ENCODE assay signal across 19 cellular contexts in genomic region chr10:97442277-97442676, GRCh38. TPM values are rescaled to one million over a fixed set of nuclear protein-coding genes. Genes with fewer than 3 reads are reported as not detected.
DNase-seq lines count a peak whose midpoint lies in the region; ATAC-seq lines count a peak whose summit lies in the region.
"Had no signal": no experiment of that assay in that cellular context is flagged by ENCODE, and none has a peak within 500 bp of the region (broad histone marks: within the 10 kb centered on the region; RNA-seq: fewer than 3 reads in every experiment).

No MANE protein-coding gene starts in this region.

- peaks cover 3 to 5% of the 10 kb centered on the region in 2 donors for H3K4me1 ChIP-seq in neuronal stem cell (ENCODE audit: control insufficient read depth in 2 of 2, insufficient read depth in 1 of 2, low read depth in 1 of 2, low read length in 2 of 2)
- H3K4me1 ChIP-seq: Caco-2 had no signal

- in situ Hi-C loops in SK-MEL-5 (cut with HindIII; ENCODE audit: low pct_unique_long_range_greater_than_20kb, low sequenced_read_pairs): no loop called here

- H3K79me1 ChIP-seq in neuronal stem cell (ENCODE audit: low read depth, low read length): peaks cover 7% of the 10 kb centered on the region

- H3K4ac ChIP-seq in neuronal stem cell (ENCODE audit: low read length): no peak overlapping the region

- no peak for ATAC-seq in activated naive CD4-positive, alpha-beta T cell treated with anti-CD3 and anti-CD28 coated beads, Interleukin-2, amount 50 U/mL, for 72 hours
- ATAC-seq: CD8-positive, alpha-beta T cell had no signal

- no peak for DNase-seq in activated naive CD4-positive, alpha-beta T cell treated with anti-CD3 and anti-CD28 coated beads for 36 hours
- no peak for DNase-seq in activated naive CD4-positive, alpha-beta T cell treated with anti-CD3 and anti-CD28 coated beads, Interleukin-2, amount 50 U/mL, for 72 hours (ENCODE audit: low spot score in 2 of 2)
- DNase-seq in HK-2 (ENCODE audit: unreplicated experiment): peak; percentile 67
- peak; percentile 54 for DNase-seq in SK-MEL-5 (ENCODE audit: low read depth, low spot score)
- DNase-seq in kidney tubule cell (ENCODE audit: low spot score): peak; percentile 67
- no peak for DNase-seq in neuronal stem cell (ENCODE audit: low spot score)
- DNase-seq in NCI-H1694 treated with DMSO at 0.1 percent for 48 hours (lab: John Stamatoyannopoulos, UW): no peak
- DNase-seq in substantia nigra (lab: John Stamatoyannopoulos, UW): no peak
- DNase-seq: Caco-2; CD4-positive, CD25-positive, alpha-beta regulatory T cell; CD8-positive, alpha-beta T cell; DMS153; DND-41; GOT3; HFFc6 had no signal

- H3K9ac ChIP-seq in neuronal stem cell (ENCODE audit: low read depth, low read length, poor library complexity): no peak overlapping the region
- H3K9ac ChIP-seq: BLaER1 had no signal

- H3K4me3 Mint-ChIP-seq in activated naive CD4-positive, alpha-beta T cell treated with anti-CD3 and anti-CD28 coated beads for 36 hours: no peak overlapping the region
- H3K4me3 Mint-ChIP-seq: B cell; CD8-positive, alpha-beta T cell; HFFc6 had no signal

- H3K36me3 ChIP-seq in neuronal stem cell (replicated peaks in 1 of 2; ENCODE audit: control insufficient read depth in 2 of 2, insufficient read depth in 2 of 2, low read length in 2 of 2): peaks cover 7 to 56% of the 10 kb centered on the region in 2 donors

- no peak overlapping the region for H2BK5ac ChIP-seq in neuronal stem cell (ENCODE audit: low read length)

- H2BK12ac ChIP-seq in neuronal stem cell (ENCODE audit: low read length): no peak overlapping the region

- no CpG with 5 or more reads among the region's 1 CpG for WGBS in neuronal stem cell (ENCODE audit: extremely low coverage in 2 of 2, insufficient read length in 2 of 2, insufficient replicate concordance in 1 of 2), 2 donors

- peaks cover 12% of the 10 kb centered on the region for H3K36me3 Mint-ChIP-seq in activated naive CD4-positive, alpha-beta T cell treated with anti-CD3 and anti-CD28 coated beads for 36 hours (ENCODE audit: low read depth)
- peaks cover 17 to 32% of the 10 kb centered on the region in 2 donors for H3K36me3 Mint-ChIP-seq in activated naive CD4-positive, alpha-beta T cell treated with anti-CD3 and anti-CD28 coated beads, Interleukin-2, amount 50 U/mL, for 72 hours

- CTCF ChIA-PET in activated naive CD4-positive, alpha-beta T cell treated with anti-CD3 and anti-CD28 coated beads for 36 hours (lab: Charles Lee): interaction anchor here (0.6 to 4.6 kb wide), 4 partner anchors 31 to 191 kb away, joined by 3 to 49 read pairs (median 6); no protein-coding TSS in a partner anchor

- no peaks in the 10 kb centered on the region for H3K27me3 ChIP-seq in neuronal stem cell (ENCODE audit: control insufficient read depth in 3 of 3, insufficient read depth in 3 of 3, low read depth in 1 of 3, low read length in 3 of 3)
- H3K27me3 ChIP-seq: BLaER1 had no signal

- H3K27ac ChIP-seq in neuronal stem cell (replicated peaks; ENCODE audit: low read length) (no peak overlapping the region), substantia nigra (ENCODE audit: low read depth, low read length, poor library complexity, severe bottlenecking) (no peak overlapping the region)
- H3K27ac ChIP-seq: BLaER1, C4-2B had no signal

- H2BK120ac ChIP-seq in neuronal stem cell (ENCODE audit: low read depth, low read length): no peak overlapping the region

- no peak overlapping the region for H2BK15ac ChIP-seq in neuronal stem cell (ENCODE audit: low read length)

- no peak overlapping the region for H3K23ac ChIP-seq in neuronal stem cell (ENCODE audit: low read depth, low read length, poor library complexity)

- H3K4me1 Mint-ChIP-seq in activated naive CD4-positive, alpha-beta T cell treated with anti-CD3 and anti-CD28 coated beads for 36 hours (ENCODE audit: low read depth): peaks cover 33% of the 10 kb centered on the region

- no peak overlapping the region for H3K4me3 ChIP-seq in neuronal stem cell (ENCODE audit: low read length in 2 of 2)
- H3K4me3 ChIP-seq: BLaER1, HAP-1 had no signal

- no peaks in the 10 kb centered on the region for H3K27me3 Mint-ChIP-seq in activated naive CD4-positive, alpha-beta T cell treated with anti-CD3 and anti-CD28 coated beads for 36 hours (ENCODE audit: low read depth)
- H3K27me3 Mint-ChIP-seq: B cell; CD4-positive, CD25-positive, alpha-beta regulatory T cell had no signal

- peak overlapping the region; percentile 46 for H3K27ac Mint-ChIP-seq in activated naive CD4-positive, alpha-beta T cell treated with anti-CD3 and anti-CD28 coated beads for 36 hours
- H3K27ac Mint-ChIP-seq in activated naive CD4-positive, alpha-beta T cell treated with anti-CD3 and anti-CD28 coated beads, Interleukin-2, amount 50 U/mL, for 72 hours: no peak overlapping the region
- H3K27ac Mint-ChIP-seq: B cell; CD4-positive, CD25-positive, alpha-beta regulatory T cell; CD8-positive, alpha-beta T cell; HFFc6 had no signal

- no peak overlapping the region for H3K18ac ChIP-seq in neuronal stem cell (ENCODE audit: low read length)

- no peak overlapping the region for H2AK5ac ChIP-seq in neuronal stem cell (ENCODE audit: low read depth, low read length)

- no peak overlapping the region for H3K4me2 ChIP-seq in neuronal stem cell (ENCODE audit: insufficient read depth, low read length, poor library complexity, severe bottlenecking)
- H3K4me2 ChIP-seq: BLaER1 had no signal

- no peak overlapping the region for H2AFZ ChIP-seq in neuronal stem cell (ENCODE audit: low read length)

- H4K8ac ChIP-seq in neuronal stem cell (ENCODE audit: low read depth, low read length): no peak overlapping the region

- no peaks in the 10 kb centered on the region for H3K9me3 Mint-ChIP-seq in activated naive CD4-positive, alpha-beta T cell treated with anti-CD3 and anti-CD28 coated beads for 36 hours
- H3K9me3 Mint-ChIP-seq in activated naive CD4-positive, alpha-beta T cell treated with anti-CD3 and anti-CD28 coated beads, Interleukin-2, amount 50 U/mL, for 72 hours: no peaks in the 10 kb centered on the region
- H3K9me3 Mint-ChIP-seq: CD4-positive, CD25-positive, alpha-beta regulatory T cell; CD8-positive, alpha-beta T cell; HFFc6 had no signal

- no peaks in the 10 kb centered on the region for H3K9me3 ChIP-seq in neuronal stem cell (replicated peaks in 1 of 2; ENCODE audit: control insufficient read depth in 2 of 2, insufficient read depth in 1 of 2, low read depth in 1 of 2, low read length in 2 of 2)
- H3K9me3 ChIP-seq: BLaER1, Caco-2, HAP-1 had no signal

- no peak overlapping the region for H4K91ac ChIP-seq in neuronal stem cell (ENCODE audit: low read depth, low read length, poor library complexity)

- no peak overlapping the region for H3K14ac ChIP-seq in neuronal stem cell (ENCODE audit: low read length)

- intact Hi-C loops in activated naive CD4-positive, alpha-beta T cell treated with anti-CD3 and anti-CD28 coated beads for 36 hours (cut with micrococcal nuclease): no loop called here

RNA-seq across cellular contexts. Expression of gene EXOSC1, which starts 3.5 kb away (rescaled TPM):
- total RNA-seq in activated naive CD4-positive, alpha-beta T cell treated with anti-CD3 and anti-CD28 coated beads for 36 hours: 10 to 100 TPM; 54.9 to 64.0 TPM
- total RNA-seq in activated naive CD4-positive, alpha-beta T cell treated with anti-CD3 and anti-CD28 coated beads, Interleukin-2, amount 50 U/mL, for 72 hours: 10 to 100 TPM; 41.3 to 58.0 TPM
- total RNA-seq in SK-MEL-5 (2014; rRNA removed; shearing (Covaris generic)): 41.4 and 41.5 TPM in 2 replicates
- 26.1 and 39.3 TPM in 2 replicates for polyA plus RNA-seq in SK-MEL-5 (2015; cell fraction: cytosol; rRNA removed)
- 10.7 and 32.0 TPM in 2 replicates for polyA plus RNA-seq in SK-MEL-5 (2015; cell fraction: nucleus; rRNA removed)
- polyA plus RNA-seq in neuronal stem cell (2013, experiment 1 of 2): 57.3 TPM
- polyA plus RNA-seq in neuronal stem cell (2013, experiment 2 of 2): 58.3 TPM

RNA-seq across cellular contexts. Expression of gene ZDHHC16, which starts 3.7 kb away (rescaled TPM):
- total RNA-seq in activated naive CD4-positive, alpha-beta T cell treated with anti-CD3 and anti-CD28 coated beads for 36 hours: 10 to 100 TPM; 20.7 to 26.5 TPM
- total RNA-seq in activated naive CD4-positive, alpha-beta T cell treated with anti-CD3 and anti-CD28 coated beads, Interleukin-2, amount 50 U/mL, for 72 hours: 10 to 100 TPM; 25.4 to 45.0 TPM
- total RNA-seq in SK-MEL-5 (2014; rRNA removed; shearing (Covaris generic)): 40.6 and 42.1 TPM in 2 replicates
- polyA plus RNA-seq in SK-MEL-5 (2015; cell fraction: cytosol; rRNA removed): 39.3 and 54.7 TPM in 2 replicates
- 60.3 and 63.3 TPM in 2 replicates for polyA plus RNA-seq in SK-MEL-5 (2015; cell fraction: nucleus; rRNA removed)
- polyA plus RNA-seq in neuronal stem cell (2013, experiment 1 of 2): 23.5 TPM
- 23.2 TPM for polyA plus RNA-seq in neuronal stem cell (2013, experiment 2 of 2)

RNA-seq across cellular contexts. Expression of gene PGAM1, which starts 16.3 kb away (rescaled TPM):
- total RNA-seq in activated naive CD4-positive, alpha-beta T cell treated with anti-CD3 and anti-CD28 coated beads for 36 hours: 1,000 to 10,000 TPM; 1,371 to 1,393 TPM
- 1,000 to 10,000 TPM in 1 of 2 donors, 100 to 1,000 TPM in 1; 610 to 1,410 TPM for total RNA-seq in activated naive CD4-positive, alpha-beta T cell treated with anti-CD3 and anti-CD28 coated beads, Interleukin-2, amount 50 U/mL, for 72 hours
- 524 and 572 TPM in 2 replicates for total RNA-seq in SK-MEL-5 (2014; rRNA removed; shearing (Covaris generic))
- polyA plus RNA-seq in SK-MEL-5 (2015; cell fraction: cytosol; rRNA removed): 329 and 385 TPM in 2 replicates
- 45.3 and 57.5 TPM in 2 replicates for polyA plus RNA-seq in SK-MEL-5 (2015; cell fraction: nucleus; rRNA removed)
- 252 TPM for polyA plus RNA-seq in neuronal stem cell (2013, experiment 1 of 2)
- polyA plus RNA-seq in neuronal stem cell (2013, experiment 2 of 2): 248 TPM

RNA-seq across cellular contexts. Expression of gene RRP12, which starts 41.1 kb away (rescaled TPM):
- 10 to 100 TPM; 51.0 to 55.2 TPM for total RNA-seq in activated naive CD4-positive, alpha-beta T cell treated with anti-CD3 and anti-CD28 coated beads for 36 hours
- total RNA-seq in activated naive CD4-positive, alpha-beta T cell treated with anti-CD3 and anti-CD28 coated beads, Interleukin-2, amount 50 U/mL, for 72 hours: 10 to 100 TPM; 41.4 to 43.1 TPM
- 24.1 and 30.7 TPM in 2 replicates for total RNA-seq in SK-MEL-5 (2014; rRNA removed; shearing (Covaris generic))
- 41.2 and 43.5 TPM in 2 replicates for polyA plus RNA-seq in SK-MEL-5 (2015; cell fraction: cytosol; rRNA removed)
- polyA plus RNA-seq in SK-MEL-5 (2015; cell fraction: nucleus; rRNA removed): 69.3 and 80.4 TPM in 2 replicates
- 10.3 TPM for polyA plus RNA-seq in neuronal stem cell (2013, experiment 1 of 2)
- polyA plus RNA-seq in neuronal stem cell (2013, experiment 2 of 2): 9.5 TPM

RNA-seq across cellular contexts. Expression of gene MMS19, which starts 55.9 kb away (rescaled TPM):
- total RNA-seq in activated naive CD4-positive, alpha-beta T cell treated with anti-CD3 and anti-CD28 coated beads for 36 hours: 10 to 100 TPM; 95.0 to 95.6 TPM
- total RNA-seq in activated naive CD4-positive, alpha-beta T cell treated with anti-CD3 and anti-CD28 coated beads, Interleukin-2, amount 50 U/mL, for 72 hours: 100 to 1,000 TPM in 1 of 2 donors, 10 to 100 TPM in 1; 74.2 to 125 TPM
- 80.1 and 85.8 TPM in 2 replicates for total RNA-seq in SK-MEL-5 (2014; rRNA removed; shearing (Covaris generic))
- 72.5 and 90.1 TPM in 2 replicates for polyA plus RNA-seq in SK-MEL-5 (2015; cell fraction: cytosol; rRNA removed)
- polyA plus RNA-seq in SK-MEL-5 (2015; cell fraction: nucleus; rRNA removed): 277 and 375 TPM in 2 replicates
- 105 TPM for polyA plus RNA-seq in neuronal stem cell (2013, experiment 1 of 2)
- 107 TPM for polyA plus RNA-seq in neuronal stem cell (2013, experiment 2 of 2)

Comparison
In these comparisons a context has a peak if more than half of its experiments do, and no peak if none do; other contexts are left out.
1. DNase-seq: peak in HK-2 (single experiment), SK-MEL-5 (single experiment) and kidney tubule cell (single experiment); none in activated naive CD4-positive, alpha-beta T cell treated with anti-CD3 and anti-CD28 coated beads for 36 hours (single experiment), activated naive CD4-positive, alpha-beta T cell treated with anti-CD3 and anti-CD28 coated beads, Interleukin-2, amount 50 U/mL, for 72 hours (0 of 2), neuronal stem cell (single experiment), NCI-H1694 treated with DMSO at 0.1 percent for 48 hours (single experiment) and substantia nigra (0 of 49).